In the genomic region with DNA sequence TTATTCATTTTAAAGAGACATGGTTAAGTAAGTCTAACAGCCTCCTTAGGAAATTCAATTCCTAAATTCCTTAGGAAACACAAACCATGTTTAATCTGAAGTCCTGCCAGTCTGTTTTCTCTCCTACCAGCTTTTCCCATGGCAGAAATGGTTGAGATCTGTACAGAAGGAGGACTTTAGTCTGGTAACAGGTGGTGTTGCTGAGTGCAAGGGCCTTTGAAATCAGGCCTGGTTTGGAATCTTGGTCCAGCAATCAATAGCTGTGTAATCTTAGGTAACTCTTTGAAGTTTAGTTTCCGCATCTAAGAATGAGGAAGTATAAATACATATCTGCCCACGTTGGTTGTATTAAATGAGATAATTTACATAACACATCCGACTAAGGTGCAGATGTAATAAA, we compare ENCODE assay signal across 12 cellular contexts.
"Had no signal": no experiment of that assay in that cellular context is flagged by ENCODE, and none has a peak within 500 bp of the region (broad histone marks: within the 10 kb centered on the region; RNA-seq: fewer than 3 reads in every experiment).

No MANE protein-coding gene starts in this region.

- DNase-seq: activated CD4-positive, alpha-beta T cell treated with anti-CD3 and anti-CD28 coated beads, Interleukin-2, amount 50 U/mL, for 1 hour; activated CD8-positive, alpha-beta memory T cell treated with anti-CD3 and anti-CD28 coated beads for 24 hours; activated naive CD4-positive, alpha-beta T cell treated with anti-CD3 and anti-CD28 coated beads for 36 hours; activated naive CD8-positive, alpha-beta T cell treated with anti-CD3 and anti-CD28 coated beads, Interleukin-2, amount 50 U/mL, for 24 hours; islet precursor cell; right lobe of liver; stimulated activated CD4-positive, alpha-beta T cell treated with anti-CD3 and anti-CD28 coated beads, Interleukin-2, amount 100 ng/mL, for 24 hours; stomach; SW 1271 had no signal

- H3K9me3 ChIP-seq: prostate gland, right lobe of liver, stomach had no signal

- H3K4me3 ChIP-seq: hepatocyte, prostate gland, right lobe of liver, stomach had no signal

- H2AFZ ChIP-seq: hepatocyte had no signal

- H3K36me3 ChIP-seq: prostate gland, right lobe of liver, stomach had no signal

- H3K4me2 ChIP-seq: hepatocyte had no signal

- H3K27ac ChIP-seq: hepatocyte, prostate gland, right lobe of liver had no signal

- H3K4me1 ChIP-seq: prostate gland, right lobe of liver had no signal

- ATAC-seq: activated naive CD8-positive, alpha-beta T cell treated with anti-CD3 and anti-CD28 coated beads, Interleukin-2, amount 50 U/mL, for 24 hours; left lobe of liver; right lobe of liver had no signal

- H3K79me2 ChIP-seq: hepatocyte had no signal

- H3K27me3 ChIP-seq: hepatocyte, right lobe of liver, stomach had no signal
